Comparison of ENCODE assay signal across 1 cellular context in the genomic region with DNA sequence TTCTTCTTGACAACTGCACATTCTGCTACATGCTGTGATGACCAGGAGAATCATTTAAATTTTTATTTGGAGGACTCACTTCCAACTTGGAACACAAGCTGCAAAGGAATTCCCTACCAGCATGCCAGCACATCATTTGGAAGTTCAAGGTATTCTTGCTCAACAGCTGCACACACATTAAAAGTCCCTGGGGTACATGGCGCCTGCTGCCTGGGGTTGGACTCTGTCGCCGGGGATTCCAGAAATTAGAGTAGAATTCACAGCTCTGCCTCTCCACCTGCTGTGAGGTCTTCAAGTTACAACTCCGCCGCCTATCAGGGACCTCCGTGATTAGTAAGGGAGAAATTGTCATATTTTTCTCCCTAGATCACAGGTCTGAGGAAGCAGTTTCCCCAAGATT.
TF ChIP-seq lines count a peak whose summit lies in the region.

No MANE protein-coding gene starts in this region.

TF ChIP-seq in H1, 55 proteins besides CTCF, POLR2A, EP300 and RAD21:
- TF ChIP-seq RBBP5 (IDR thresholded peaks at IDR 0.05; ENCODE audit: borderline replicate concordance, low read depth, low read length) (no peak), CHD2 (IDR thresholded peaks at IDR 0.05; ENCODE audit: low read length) (no peak), TAF1 (IDR thresholded peaks at IDR 0.05; ENCODE audit: low read depth, low read length) (no peak), SP1 (IDR thresholded peaks at IDR 0.05; ENCODE audit: low read depth, low read length) (no peak), MAFK (IDR thresholded peaks at IDR 0.05; ENCODE audit: low read depth, low read length) (no peak), ASH2L (IDR thresholded peaks at IDR 0.05; ENCODE audit: low read length) (no peak), NANOG (IDR thresholded peaks at IDR 0.05; ENCODE audit: insufficient read depth, low read depth, low read length, poor library complexity, severe bottlenecking) (no peak), RNF2 (IDR thresholded peaks at IDR 0.05; ENCODE audit: borderline replicate concordance, low read depth, low read length, missing control alignments, poor library complexity, severe bottlenecking) (no peak), TCF12 (IDR thresholded peaks at IDR 0.05; ENCODE audit: low read depth, low read length) (no peak), NRF1 (IDR thresholded peaks at IDR 0.05; ENCODE audit: low read depth, low read length) (no peak)
